Comparison of ENCODE assay signal across 23 cellular contexts in the genomic region with DNA sequence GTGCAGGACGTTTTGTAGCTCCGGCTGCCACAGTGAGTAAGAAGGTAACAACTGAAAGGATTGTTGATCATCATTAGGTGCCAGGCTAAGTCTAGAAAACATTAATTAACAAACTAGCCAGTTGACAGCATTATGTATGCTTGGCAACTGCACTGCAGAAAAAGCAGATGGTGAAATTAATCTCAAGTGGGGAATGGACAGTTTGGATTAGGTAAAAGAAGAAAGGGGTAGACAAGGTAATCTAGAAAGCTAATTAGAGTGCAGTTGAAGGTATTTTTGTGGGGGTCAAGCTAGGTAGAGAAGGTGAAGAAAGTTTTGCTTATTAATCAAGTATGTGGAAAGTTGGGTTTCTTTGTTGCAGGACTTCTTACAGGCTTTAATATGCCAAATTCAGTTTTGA.
DNase-seq lines count a peak whose midpoint lies in the region; ATAC-seq, FAIRE-seq and TF ChIP-seq lines count a peak whose summit lies in the region.
"Had no signal": no experiment of that assay in that cellular context is flagged by ENCODE, and none has a peak within 500 bp of the region (broad histone marks: within the 10 kb centered on the region; RNA-seq: fewer than 3 reads in every experiment).

No MANE protein-coding gene starts in this region.

- FAIRE-seq in D721Med (lab: Jason Lieb, UNC), result peak; percentile 90
- FAIRE-seq: A549, G401.6 had no signal

- H3K36me3 Mint-ChIP-seq in activated T-helper 1 cell treated with anti-CD3 and anti-CD28 coated beads, Interleukin-12 subunit alpha, Interleukin-12 subunit beta, Interleukin-2, Interleukin-4 antibody, amounts not matched to agents 30 ng/mL and 10 ng/mL and 1 ng/mL, durations not matched to agents 14 hours and 24 hours and 36 hours (ENCODE audit: low read depth), result peaks cover 37% of the 10 kb centered on the region

- no peak overlapping the region for H3K27ac ChIP-seq in spleen
- H3K27ac ChIP-seq: A549, BLaER1, PC-9, RWPE1 had no signal

- no peaks in the 10 kb centered on the region for H3K9me3 Mint-ChIP-seq in activated T-helper 1 cell treated with anti-CD3 and anti-CD28 coated beads, Interleukin-12 subunit alpha, Interleukin-12 subunit beta, Interleukin-2, Interleukin-4 antibody, amounts not matched to agents 30 ng/mL and 10 ng/mL and 1 ng/mL, durations not matched to agents 14 hours and 24 hours and 36 hours
- H3K9me3 Mint-ChIP-seq: CD8-positive, alpha-beta memory T cell; H9; T-helper 1 cell treated with Interleukin-12 subunit alpha and Interleukin-12 subunit beta and Interleukin-4 antibody, amounts not matched to agents 30 μg/mL and 1 μg/mL, for 36 hours had no signal

- H3K4me1 Mint-ChIP-seq in activated T-helper 1 cell treated with anti-CD3 and anti-CD28 coated beads, Interleukin-12 subunit alpha, Interleukin-12 subunit beta, Interleukin-2, Interleukin-4 antibody, amounts not matched to agents 30 ng/mL and 10 ng/mL and 1 ng/mL, durations not matched to agents 14 hours and 24 hours and 36 hours (ENCODE audit: low read depth), result no peaks in the 10 kb centered on the region
- H3K4me1 Mint-ChIP-seq: CD8-positive, alpha-beta memory T cell had no signal

- ATAC-seq in GM21619 (IDR thresholded peaks at IDR 0.05; ENCODE audit: unreplicated experiment), result no peak
- ATAC-seq in HG02623 (IDR thresholded peaks at IDR 0.05; ENCODE audit: unreplicated experiment), result no peak
- no peak for ATAC-seq in HG02610 (IDR thresholded peaks at IDR 0.05; ENCODE audit: unreplicated experiment)
- ATAC-seq: A549 had no signal

- DNase-seq in D721Med (ENCODE audit: insufficient read length, low spot score), result no peak
- peak; percentile 22 for DNase-seq in NCI-H1417 treated with DMSO at 0.1 percent for 48 hours (lab: John Stamatoyannopoulos, UW)
- DNase-seq in NCI-H774 (lab: John Stamatoyannopoulos, UW), result peak; percentile 42
- DNase-seq in activated T-helper 1 cell treated with anti-CD3 and anti-CD28 coated beads, Interleukin-12 subunit alpha, Interleukin-12 subunit beta, Interleukin-2, Interleukin-4 antibody, amounts not matched to agents 30 ng/mL and 10 ng/mL and 1 ng/mL, durations not matched to agents 14 hours and 24 hours and 36 hours (ENCODE audit: low spot score), result no peak
- no peak for DNase-seq in spleen
- DNase-seq: CD8-positive, alpha-beta memory T cell; DND-41; H9; MM.1S; NCI-H1092; NCI-H146; NCI-H2081 treated with DMSO at 0.1 percent for 48 hours; NCI-H526 treated with DMSO at 0.1 percent for 48 hours; PC-9; SIG-M5 had no signal

- 88 to 94% (median 90%) methylated on average over 2 of the region's 2 CpGs for WGBS in spleen, 5 donors

- H3K4me3 ChIP-seq in spleen, result no peak overlapping the region
- H3K4me3 ChIP-seq: A549, BLaER1, PC-9 had no signal

- H3K36me3 ChIP-seq in spleen, result peaks cover 5 to 97% (median 43%) of the 10 kb centered on the region in 6 donors

- H3K27me3 Mint-ChIP-seq in activated T-helper 1 cell treated with anti-CD3 and anti-CD28 coated beads, Interleukin-12 subunit alpha, Interleukin-12 subunit beta, Interleukin-2, Interleukin-4 antibody, amounts not matched to agents 30 ng/mL and 10 ng/mL and 1 ng/mL, durations not matched to agents 14 hours and 24 hours and 36 hours (ENCODE audit: insufficient read depth), result no peaks in the 10 kb centered on the region
- H3K27me3 Mint-ChIP-seq: CD8-positive, alpha-beta memory T cell had no signal

- no peaks in the 10 kb centered on the region for H3K27me3 ChIP-seq in spleen (replicated peaks in 1 of 7)
- H3K27me3 ChIP-seq: BLaER1 had no signal

- peak overlapping the region; percentile 50 for H3K27ac Mint-ChIP-seq in activated T-helper 1 cell treated with anti-CD3 and anti-CD28 coated beads, Interleukin-12 subunit alpha, Interleukin-12 subunit beta, Interleukin-2, Interleukin-4 antibody, amounts not matched to agents 30 ng/mL and 10 ng/mL and 1 ng/mL, durations not matched to agents 14 hours and 24 hours and 36 hours
- H3K27ac Mint-ChIP-seq: H9; T-helper 1 cell treated with Interleukin-12 subunit alpha and Interleukin-12 subunit beta and Interleukin-4 antibody, amounts not matched to agents 30 μg/mL and 1 μg/mL, for 36 hours had no signal

- TF ChIP-seq CTCF in D721Med (IDR thresholded peaks at IDR 0.05; ENCODE audit: insufficient read depth, missing control alignments) (no peak), spleen (IDR thresholded peaks at IDR 0.05 in 8 of 11, conservative IDR thresholded peaks at IDR 0.05 in 3 of 11) (no peak)

- no peaks in the 10 kb centered on the region for H3K9me3 ChIP-seq in spleen
- H3K9me3 ChIP-seq: A549, BLaER1 had no signal

- intact Hi-C loops in activated T-helper 1 cell treated with anti-CD3 and anti-CD28 coated beads, Interleukin-12 subunit alpha, Interleukin-12 subunit beta, Interleukin-2, Interleukin-4 antibody, amounts not matched to agents 30 ng/mL and 10 ng/mL and 1 ng/mL, durations not matched to agents 14 hours and 24 hours and 36 hours (cut with micrococcal nuclease), result no loop called here
- intact Hi-C loops in spleen (cut with DNase I; ENCODE audit: low total_unique reads), result no loop called here

- TF ChIP-seq POLR2A in spleen (IDR thresholded peaks at IDR 0.05), result no peak

- no peak overlapping the region for H3K4me3 Mint-ChIP-seq in activated T-helper 1 cell treated with anti-CD3 and anti-CD28 coated beads, Interleukin-12 subunit alpha, Interleukin-12 subunit beta, Interleukin-2, Interleukin-4 antibody, amounts not matched to agents 30 ng/mL and 10 ng/mL and 1 ng/mL, durations not matched to agents 14 hours and 24 hours and 36 hours
- H3K4me3 Mint-ChIP-seq: CD8-positive, alpha-beta memory T cell; H9; T-helper 1 cell treated with Interleukin-12 subunit alpha and Interleukin-12 subunit beta and Interleukin-4 antibody, amounts not matched to agents 30 μg/mL and 1 μg/mL, for 36 hours had no signal

- no peaks in the 10 kb centered on the region for H3K4me1 ChIP-seq in spleen

Comparison
In these comparisons a context has a peak if more than half of its experiments do, and no peak if none do; other contexts are left out.
1. DNase-seq: peak in NCI-H1417 treated with DMSO at 0.1 percent for 48 hours (single experiment) and NCI-H774 (single experiment); none in D721Med (single experiment), activated T-helper 1 cell treated with anti-CD3 and anti-CD28 coated beads, Interleukin-12 subunit alpha, Interleukin-12 subunit beta, Interleukin-2, Interleukin-4 antibody, amounts not matched to agents 30 ng/mL and 10 ng/mL and 1 ng/mL, durations not matched to agents 14 hours and 24 hours and 36 hours (single experiment) and spleen (single experiment).